21 cellular contexts compared by ENCODE assay signal in genomic region chr9:38059233-38059936, GRCh38. TPM values are rescaled to one million over a fixed set of nuclear protein-coding genes. Genes with fewer than 3 reads are reported as not detected.
A peak's percentile ranks its signal among the peaks of the same experiment; 100 is the strongest.
DNase-seq lines count a peak whose midpoint lies in the region; FAIRE-seq and TF ChIP-seq lines count a peak whose summit lies in the region.
"Had no signal": no experiment of that assay in that cellular context is flagged by ENCODE, and none has a peak within 500 bp of the region (broad histone marks: within the 10 kb centered on the region; RNA-seq: fewer than 3 reads in every experiment).

No MANE protein-coding gene starts in this region.

- H3K27ac ChIP-seq in mesenchymal stem cell (ENCODE audit: low read length, poor library complexity, severe bottlenecking) (peak overlapping the region; percentile 77), transverse colon (peak overlapping the region in 3 of 4 donors; percentile 2 to 34 (median 29))
- H3K27ac ChIP-seq: BLaER1 treated with 17β-estradiol and CSF1 and Interleukin-3, amounts not matched to agents 10 nM and 100 nM; brain microvascular endothelial cell; neutrophil had no signal

- intact Hi-C loops in transverse colon (cut with DNase I; ENCODE audit: low total_unique reads) = no loop called here

- no peak overlapping the region for H3K23ac ChIP-seq in mesenchymal stem cell (ENCODE audit: low read length in 2 of 2)

- no peak overlapping the region for H3K9ac ChIP-seq in mesenchymal stem cell (ENCODE audit: low read length)
- H3K9ac ChIP-seq: BLaER1 treated with 17β-estradiol and CSF1 and Interleukin-3, amounts not matched to agents 10 nM and 100 nM had no signal

- no peak overlapping the region for H2BK15ac ChIP-seq in mesenchymal stem cell (ENCODE audit: low read depth, poor library complexity, severe bottlenecking)

- no peak overlapping the region for H4K8ac ChIP-seq in mesenchymal stem cell (ENCODE audit: low read length)

- no peak overlapping the region for H2BK12ac ChIP-seq in mesenchymal stem cell (ENCODE audit: low read length in 2 of 2)

- H3K4me3 ChIP-seq in fibroblast of the aortic adventitia (ENCODE audit: low read depth, low read length) = no peak overlapping the region
- H3K4me3 ChIP-seq in mesenchymal stem cell (ENCODE audit: insufficient read depth in 1 of 2, low read depth in 1 of 2, low read length in 2 of 2) = no peak overlapping the region
- H3K4me3 ChIP-seq in transverse colon = no peak overlapping the region
- H3K4me3 ChIP-seq: BLaER1 treated with 17β-estradiol and CSF1 and Interleukin-3, amounts not matched to agents 10 nM and 100 nM; GM12878; lung had no signal

- no peak for TF ChIP-seq CTCF in fibroblast of the aortic adventitia (IDR thresholded peaks at IDR 0.05; ENCODE audit: insufficient read depth, low read length)
- no peak for TF ChIP-seq CTCF in transverse colon (IDR thresholded peaks at IDR 0.05)

- no peaks in the 10 kb centered on the region for H3K79me1 ChIP-seq in mesenchymal stem cell (replicated peaks; ENCODE audit: low read length, poor library complexity, severe bottlenecking)

- H3K4me2 ChIP-seq in mesenchymal stem cell (ENCODE audit: low read length, poor library complexity, severe bottlenecking) = peak overlapping the region; percentile 34

- H2AFZ ChIP-seq in mesenchymal stem cell (ENCODE audit: low read depth, low read length) = no peak overlapping the region

- TF ChIP-seq EP300 in transverse colon (IDR thresholded peaks at IDR 0.05; ENCODE audit: low read depth) = no peak

- H3K4me1 ChIP-seq in mesenchymal stem cell (ENCODE audit: control insufficient read depth, insufficient read depth, low read depth, low read length) (peaks cover 48% of the 10 kb centered on the region), transverse colon (peaks cover 0 to 38% (median 23%) of the 10 kb centered on the region in 4 donors)

- H3K14ac ChIP-seq in mesenchymal stem cell (ENCODE audit: low read length in 2 of 2) = no peak overlapping the region

- peak; percentile 56 for FAIRE-seq in RCC 7860 (lab: Jason Lieb, UNC)
- FAIRE-seq: GM12878, GM19239 had no signal

- DNase-seq in RCC 7860 (ENCODE audit: low spot score) (peak; percentile 59), fibroblast of the aortic adventitia (ENCODE audit: low read depth) (peak; percentile 43), mesenchymal stem cell (peak; percentile 67), transverse colon (no peak), MV-4-11 (lab: John Stamatoyannopoulos, UW) (no peak), HuH-7 (ENCODE audit: low spot score) (no peak), NOMO-1 (lab: John Stamatoyannopoulos, UW; ENCODE audit: unreplicated experiment in 2 of 2) (no peak)
- no peak for DNase-seq in activated naive CD4-positive, alpha-beta T cell treated with anti-CD3 and anti-CD28 coated beads, Interleukin-2, amount 50 U/mL, for 16 hours
- DNase-seq: activated CD4-positive, alpha-beta memory T cell treated with anti-CD3 and anti-CD28 coated beads for 36 hours; brain microvascular endothelial cell; DND-41; Kasumi-1; NCI-H2029 treated with DMSO at 0.1 percent for 48 hours; NCI-H526 treated with DMSO at 0.1 percent for 48 hours; SHP77; stimulated activated CD8-positive, alpha-beta memory T cell treated with anti-CD3 and anti-CD28 coated beads, Interleukin-4, amount 100 ng/mL, for 48 hours had no signal

- no peak overlapping the region for H2BK5ac ChIP-seq in mesenchymal stem cell (ENCODE audit: low read depth, low read length, poor library complexity, severe bottlenecking)

- H2AK5ac ChIP-seq in mesenchymal stem cell (ENCODE audit: low read length, severe bottlenecking) = peak overlapping the region; percentile 21

- in situ Hi-C loops in transverse colon (cut with MboI; ENCODE audit: low pct_ligation_motif_present in 1 of 4, low pct_unique_long_range_greater_than_20kb in 1 of 4, low sequenced_read_pairs in 3 of 4) = loop anchor here in 1 of 4 donors (25.0 kb wide), 3 partner anchors 147 to 597 kb away; partner anchors contain the start of genes FBXO10, SLC25A51, TOMM5 and ZBTB5

- H4K91ac ChIP-seq in mesenchymal stem cell (ENCODE audit: low read length) = peak overlapping the region; percentile 77

- TF ChIP-seq POLR2A in transverse colon (IDR thresholded peaks at IDR 0.05) = no peak

- H3K9me3 ChIP-seq in mesenchymal stem cell (ENCODE audit: control insufficient read depth, low read length) (no peaks in the 10 kb centered on the region), transverse colon (no peaks in the 10 kb centered on the region)
- H3K9me3 ChIP-seq: BLaER1 treated with 17β-estradiol and CSF1 and Interleukin-3, amounts not matched to agents 10 nM and 100 nM; neutrophil had no signal

- WGBS in mesenchymal stem cell = 77% methylated on average over 9 of the region's 14 CpGs
- WGBS in transverse colon (ENCODE audit: low coverage in 1 of 2), 2 donors = 84 to 88% methylated on average over 11 to 14 of the region's 14 CpGs

- no peak overlapping the region for H3K4ac ChIP-seq in mesenchymal stem cell (ENCODE audit: low read depth in 1 of 2, low read length in 2 of 2)

- H3K36me3 ChIP-seq in mesenchymal stem cell (ENCODE audit: control insufficient read depth in 1 of 2, insufficient read depth in 2 of 2, low read depth in 1 of 2, low read length in 2 of 2) (peaks cover 2 to 30% of the 10 kb centered on the region in 2 experiments), transverse colon (no peaks in the 10 kb centered on the region)
- H3K36me3 ChIP-seq: BLaER1 treated with 17β-estradiol and CSF1 and Interleukin-3, amounts not matched to agents 10 nM and 100 nM; brain microvascular endothelial cell; neutrophil had no signal

- H3K27me3 ChIP-seq in mesenchymal stem cell (ENCODE audit: control insufficient read depth in 1 of 2, insufficient read depth in 1 of 2, low read length in 2 of 2) (no peaks in the 10 kb centered on the region), transverse colon (no peaks in the 10 kb centered on the region)
- H3K27me3 ChIP-seq: brain microvascular endothelial cell had no signal

- no peak overlapping the region for H2BK120ac ChIP-seq in mesenchymal stem cell (ENCODE audit: low read depth, low read length)

- H3K18ac ChIP-seq in mesenchymal stem cell (ENCODE audit: low read depth in 1 of 2, low read length in 2 of 2) = no peak overlapping the region

RNA-seq across cellular contexts. Expression of gene SHB, which starts 9.6 kb away (rescaled TPM):
- total RNA-seq in fibroblast of the aortic adventitia (ENCODE audit: low replicate concordance) (4.5 and 26.5 TPM in 2 replicates), transverse colon (10 to 100 TPM; 11.9 to 33.7 (median 22.2) TPM)
- 18.4 TPM for polyA plus RNA-seq in mesenchymal stem cell (2013, experiment 1 of 2)
- 17.9 TPM for polyA plus RNA-seq in mesenchymal stem cell (2013, experiment 2 of 2)

Comparison
In these comparisons a context has a peak if more than half of its experiments do, and no peak if none do; other contexts are left out.
1. DNase-seq: peak in RCC 7860 (single experiment), fibroblast of the aortic adventitia (single experiment) and mesenchymal stem cell (single experiment); none in transverse colon (single experiment), MV-4-11 (single experiment), activated naive CD4-positive, alpha-beta T cell treated with anti-CD3 and anti-CD28 coated beads, Interleukin-2, amount 50 U/mL, for 16 hours (single experiment), HuH-7 (single experiment) and NOMO-1 (0 of 2).